In the genomic region with DNA sequence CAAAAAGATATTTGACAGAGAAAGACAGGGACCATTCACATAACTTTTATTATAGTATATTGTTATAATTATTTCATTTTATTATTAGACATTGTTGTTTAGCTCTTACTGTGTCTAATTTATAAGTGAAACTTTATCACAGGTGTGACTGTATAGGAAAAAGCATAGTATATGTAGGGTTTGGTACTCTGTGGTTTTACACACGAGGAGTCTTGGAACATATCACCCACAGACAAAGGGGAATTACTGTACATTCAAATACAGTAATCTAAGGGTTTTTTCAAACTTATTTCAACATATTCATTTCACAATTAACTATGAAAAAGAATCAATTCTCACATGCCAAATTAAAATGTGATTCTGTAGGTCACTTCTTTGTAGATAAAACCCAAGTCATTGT, we compare ENCODE assay signal across 20 cellular contexts. TPM values are rescaled to one million over a fixed set of nuclear protein-coding genes. Genes with fewer than 3 reads are reported as not detected.
DNase-seq lines count a peak whose midpoint lies in the region; ATAC-seq lines count a peak whose summit lies in the region.
"Had no signal": no experiment of that assay in that cellular context is flagged by ENCODE, and none has a peak within 500 bp of the region (broad histone marks: within the 10 kb centered on the region; RNA-seq: fewer than 3 reads in every experiment).

No MANE protein-coding gene starts in this region.

- no peak for DNase-seq in activated CD4-positive, CD25-positive, alpha-beta regulatory T cell treated with anti-CD3 and anti-CD28 coated beads, Interleukin-2, amount 50 U/mL, for 72 hours
- DNase-seq in memory B cell (ENCODE audit: low spot score in 2 of 2): no peak
- no peak for DNase-seq in H4 (ENCODE audit: low spot score)
- no peak for DNase-seq in DMS 273 treated with DMSO at 0.1 percent for 48 hours (lab: John Stamatoyannopoulos, UW)
- DNase-seq in NCI-H1105 treated with DMSO at 0.1 percent for 48 hours (lab: John Stamatoyannopoulos, UW): no peak
- DNase-seq: activated CD4-positive, alpha-beta memory T cell treated with anti-CD3 and anti-CD28 coated beads, Interleukin-2, amount 10 ng/mL, durations not matched to agents 7 days and 5 days; activated effector memory CD4-positive, alpha-beta T cell treated with anti-CD3 and anti-CD28 coated beads, Interleukin-2, amount 50 U/mL, for 16 hours; BE2C; cerebellar nuclear complex; effector CD8-positive, alpha-beta T cell; H7; NCI-H1930; NCI-H446 treated with DMSO at 0.1 percent for 48 hours; SW 1271; thyroid gland had no signal

- H3K4me1 Mint-ChIP-seq in memory B cell: peaks cover 8% of the 10 kb centered on the region
- H3K4me1 Mint-ChIP-seq: neural progenitor cell had no signal

- peak overlapping the region; percentile 36 for H3K27ac Mint-ChIP-seq in memory B cell
- H3K27ac Mint-ChIP-seq: activated CD4-positive, alpha-beta memory T cell treated with anti-CD3 and anti-CD28 coated beads, Interleukin-2, amount 10 ng/mL, durations not matched to agents 7 days and 5 days; IgD-negative memory B cell; neural progenitor cell had no signal

- peaks cover 34% of the 10 kb centered on the region for H3K36me3 Mint-ChIP-seq in memory B cell

- peak; percentile 46 to 58 for ATAC-seq in activated CD4-positive, CD25-positive, alpha-beta regulatory T cell treated with anti-CD3 and anti-CD28 coated beads, Interleukin-2, amount 50 U/mL, for 24 hours
- ATAC-seq in GM21717 (IDR thresholded peaks at IDR 0.05; ENCODE audit: unreplicated experiment): peak; percentile 45
- ATAC-seq in HG03039 (IDR thresholded peaks at IDR 0.05; ENCODE audit: unreplicated experiment): peak; percentile 48
- no peak for ATAC-seq in memory B cell (ENCODE audit: low read depth)

- H3K27me3 Mint-ChIP-seq in memory B cell: no peaks in the 10 kb centered on the region
- H3K27me3 Mint-ChIP-seq: activated CD4-positive, alpha-beta memory T cell treated with anti-CD3 and anti-CD28 coated beads, Interleukin-2, amount 10 ng/mL, durations not matched to agents 7 days and 5 days; IgD-negative memory B cell had no signal

- H3K9me3 Mint-ChIP-seq in memory B cell: no peaks in the 10 kb centered on the region
- H3K9me3 Mint-ChIP-seq: activated CD4-positive, alpha-beta memory T cell treated with anti-CD3 and anti-CD28 coated beads, Interleukin-2, amount 10 ng/mL, durations not matched to agents 7 days and 5 days; IgD-negative memory B cell; neural progenitor cell had no signal

- no peak overlapping the region for H3K4me3 Mint-ChIP-seq in memory B cell
- H3K4me3 Mint-ChIP-seq: activated CD4-positive, alpha-beta memory T cell treated with anti-CD3 and anti-CD28 coated beads, Interleukin-2, amount 10 ng/mL, durations not matched to agents 7 days and 5 days; IgD-negative memory B cell; neural progenitor cell had no signal

RNA-seq across cellular contexts. Expression of a gene that starts 46.0 kb away (rescaled TPM):
- total RNA-seq in H4 (2014; rRNA removed; shearing (Covaris generic)): 13.0 and 15.9 TPM in 2 replicates
